In genomic region chr11:35962373-35963138, GRCh38 we compare ENCODE assay signal across 12 cellular contexts. TPM values are rescaled to one million over a fixed set of nuclear protein-coding genes. Genes with fewer than 3 reads are reported as not detected.
"Had no signal": no experiment of that assay in that cellular context is flagged by ENCODE, and none has a peak within 500 bp of the region (broad histone marks: within the 10 kb centered on the region; RNA-seq: fewer than 3 reads in every experiment).

No MANE protein-coding gene starts in this region.

- H3K4me3 ChIP-seq: coronary artery, smooth muscle cell, tibial artery, vagina had no signal

- H3K27ac ChIP-seq: coronary artery, tibial artery, vagina had no signal

- H3K27me3 ChIP-seq: tibial artery, vagina had no signal

- H3K36me3 ChIP-seq: tibial artery, vagina had no signal

- H3K4me1 ChIP-seq: tibial artery had no signal

- DNase-seq: activated CD4-positive, alpha-beta T cell treated with anti-CD3 and anti-CD28 coated beads, Interleukin-2, amount 50 U/mL, for 1 hour; activated naive CD4-positive, alpha-beta T cell treated with anti-CD3 and anti-CD28 coated beads, Interleukin-2, amount 10 ng/mL, durations not matched to agents 7 days and 5 days; effector CD8-positive, alpha-beta T cell; hypothalamus; naive thymus-derived CD4-positive, alpha-beta T cell; right cardiac atrium; tibial artery had no signal

- H3K9me3 ChIP-seq: tibial artery, vagina had no signal

- H3K4me2 ChIP-seq: smooth muscle cell had no signal

- FAIRE-seq: TTC549 had no signal

- ATAC-seq: naive thymus-derived CD4-positive, alpha-beta T cell; stimulated activated effector memory CD8-positive, alpha-beta T cell treated with anti-CD3 and anti-CD28 coated beads, Interleukin-12 subunit alpha, Interleukin-12 subunit beta, amount 100 ng/mL, for 72 hours had no signal

RNA-seq across cellular contexts. Expression of gene LDLRAD3, which starts 18.7 kb away (rescaled TPM):
- polyA plus RNA-seq: naive thymus-derived CD4-positive, alpha-beta T cell had no signal
